ENCODE assay signal across 8 cellular contexts in genomic region chr16:75471723-75472634, GRCh38. TPM values are rescaled to one million over a fixed set of nuclear protein-coding genes. Genes with fewer than 3 reads are reported as not detected.
A peak's percentile ranks its signal among the peaks of the same experiment; 100 is the strongest.
DNase-seq lines count a peak whose midpoint lies in the region; ATAC-seq, FAIRE-seq and TF ChIP-seq lines count a peak whose summit lies in the region.

No MANE protein-coding gene starts in this region.

- H3K27me3 ChIP-seq in vagina, result no peaks in the 10 kb centered on the region

- H3K9me3 ChIP-seq in vagina, result no peaks in the 10 kb centered on the region

- POLR2A ChIA-PET in activated CD4-positive, alpha-beta T cell treated with anti-CD3 and anti-CD28 coated beads for 36 hours (lab: Charles Lee), result no interaction called here

- H3K36me3 ChIP-seq in vagina, result no peaks in the 10 kb centered on the region

- CTCF ChIA-PET in activated CD4-positive, alpha-beta T cell treated with anti-CD3 and anti-CD28 coated beads for 36 hours (lab: Charles Lee), result interaction anchor here (0.5 to 3.5 kb wide), 14 partner anchors 14 to 293 kb away, joined by 3 to 21 read pairs (median 3); partner anchors contain the start of gene ADAT1

- H3K4me3 ChIP-seq in vagina, result no peak overlapping the region

- H3K4me3 Mint-ChIP-seq in activated CD4-positive, alpha-beta T cell treated with anti-CD3 and anti-CD28 coated beads for 36 hours, result no peak overlapping the region
- no peak overlapping the region for H3K4me3 Mint-ChIP-seq in naive B cell

- no peak for TF ChIP-seq POLR2A in GM12891 (IDR thresholded peaks at IDR 0.05; ENCODE audit: low read depth, low read length)
- TF ChIP-seq POLR2A in vagina (IDR thresholded peaks at IDR 0.05), result no peak

- no peaks in the 10 kb centered on the region for H3K36me3 Mint-ChIP-seq in activated CD4-positive, alpha-beta T cell treated with anti-CD3 and anti-CD28 coated beads for 36 hours (ENCODE audit: low read depth)
- H3K36me3 Mint-ChIP-seq in naive B cell, result no peaks in the 10 kb centered on the region

- TF ChIP-seq CTCF in vagina (IDR thresholded peaks at IDR 0.05), result peak; percentile 37 to 80 (median 65)

- peaks cover under 1% of the 10 kb centered on the region for H3K27me3 Mint-ChIP-seq in activated CD4-positive, alpha-beta T cell treated with anti-CD3 and anti-CD28 coated beads for 36 hours
- H3K27me3 Mint-ChIP-seq in naive B cell, result peaks cover under 1 to 11% (median 10%) of the 10 kb centered on the region in 3 donors

- peak; percentile 87 for DNase-seq in AG20443 (ENCODE audit: low spot score)
- peak; percentile 59 for DNase-seq in GM12891 (ENCODE audit: insufficient read length, low spot score)
- DNase-seq in NCI-H2029 (lab: John Stamatoyannopoulos, UW), result peak; percentile 24
- DNase-seq in activated CD4-positive, alpha-beta T cell treated with anti-CD3 and anti-CD28 coated beads for 36 hours, result peak; percentile 58
- peak; percentile 50 for DNase-seq in fibroblast of gingiva (ENCODE audit: low read depth)
- peak; percentile 33 for DNase-seq in naive B cell
- DNase-seq in vagina (ENCODE audit: extremely low spot score in 2 of 2), result no peak

- no peak overlapping the region for H3K27ac ChIP-seq in vagina

- no peaks in the 10 kb centered on the region for H3K4me1 ChIP-seq in vagina

- intact Hi-C loops in activated CD4-positive, alpha-beta T cell treated with anti-CD3 and anti-CD28 coated beads for 36 hours (cut with DNase I, micrococcal nuclease), result loop anchor here (1.0 kb wide), 1 partner anchor 292 kb away; no protein-coding TSS in a partner anchor
- intact Hi-C loops in vagina (cut with DNase I), result loop anchor here (10.0 kb wide), 1 partner anchor 293 kb away; no protein-coding TSS in a partner anchor

- peak; percentile 80 for ATAC-seq in HG02870 (IDR thresholded peaks at IDR 0.05; ENCODE audit: unreplicated experiment)
- ATAC-seq in activated CD4-positive, alpha-beta T cell treated with anti-CD3 and anti-CD28 coated beads for 36 hours, result peak; percentile 94
- peak; percentile 74 to 80 for ATAC-seq in naive B cell (ENCODE audit: low read depth in 2 of 2)

- FAIRE-seq in GM12891 (lab: Jason Lieb, UNC), result peak; percentile 90

- H3K9me3 Mint-ChIP-seq in activated CD4-positive, alpha-beta T cell treated with anti-CD3 and anti-CD28 coated beads for 36 hours (ENCODE audit: low read depth), result no peaks in the 10 kb centered on the region
- no peaks in the 10 kb centered on the region for H3K9me3 Mint-ChIP-seq in naive B cell

- H3K4me1 Mint-ChIP-seq in activated CD4-positive, alpha-beta T cell treated with anti-CD3 and anti-CD28 coated beads for 36 hours, result no peaks in the 10 kb centered on the region
- peaks cover 0 to 4% (median 4%) of the 10 kb centered on the region in 3 donors for H3K4me1 Mint-ChIP-seq in naive B cell

- H3K27ac Mint-ChIP-seq in activated CD4-positive, alpha-beta T cell treated with anti-CD3 and anti-CD28 coated beads for 36 hours, result no peak overlapping the region
- peak overlapping the region in 1 of 6 donors; percentile 3 for H3K27ac Mint-ChIP-seq in naive B cell

TF ChIP-seq in GM12891, 5 proteins besides CTCF, POLR2A, EP300 and RAD21:
- TF ChIP-seq TAF1 (IDR thresholded peaks at IDR 0.05; ENCODE audit: low read depth, low read length) (no peak), PAX5 (IDR thresholded peaks at IDR 0.05; ENCODE audit: insufficient read depth, low read length, severe bottlenecking) (no peak), SPI1 (IDR thresholded peaks at IDR 0.05; ENCODE audit: low read depth, low read length) (no peak), POLR2AphosphoS5 (IDR thresholded peaks at IDR 0.05; ENCODE audit: low read depth, low read length) (no peak), POU2F2 (IDR thresholded peaks at IDR 0.05; ENCODE audit: low read depth, low read length) (no peak)

RNA-seq across cellular contexts. Expression of gene TMEM170A, which starts 7.5 kb away (rescaled TPM):
- 7.9 TPM for polyA plus RNA-seq in GM12891 (2012; ENCODE audit: low read depth, missing spikeins)
- 10 to 100 TPM; 22.0 to 30.5 TPM for total RNA-seq in activated CD4-positive, alpha-beta T cell treated with anti-CD3 and anti-CD28 coated beads for 36 hours
- 10 to 100 TPM; 37.3 to 51.2 (median 44.6) TPM for polyA plus RNA-seq in naive B cell (ENCODE audit: low read depth in 6 of 6)
- total RNA-seq in vagina, result 21.9 TPM

RNA-seq across cellular contexts. Expression of gene CHST6, which starts 23.3 kb away (rescaled TPM):
- 1.0 TPM for polyA plus RNA-seq in GM12891 (2012; ENCODE audit: low read depth, missing spikeins)
- total RNA-seq in activated CD4-positive, alpha-beta T cell treated with anti-CD3 and anti-CD28 coated beads for 36 hours, result not detected
- under 1 TPM in 2 of 6 donors, not detected in 4; 0.15 to 0.17 TPM for polyA plus RNA-seq in naive B cell (ENCODE audit: low read depth in 6 of 6)
- 0.25 TPM for total RNA-seq in vagina

RNA-seq across cellular contexts. Expression of gene CFDP1, which starts 38.7 kb away (rescaled TPM):
- 43.8 TPM for polyA plus RNA-seq in GM12891 (2012; ENCODE audit: low read depth, missing spikeins)
- total RNA-seq in activated CD4-positive, alpha-beta T cell treated with anti-CD3 and anti-CD28 coated beads for 36 hours, result 10 to 100 TPM; 44.0 to 48.2 TPM
- polyA plus RNA-seq in naive B cell (ENCODE audit: low read depth in 6 of 6), result 10 to 100 TPM; 22.6 to 36.3 (median 31.6) TPM
- 45.7 TPM for total RNA-seq in vagina

Comparison
In these comparisons a context has a peak if more than half of its experiments do, and no peak if none do; other contexts are left out.
1. DNase-seq: peak in AG20443 (single experiment), GM12891 (single experiment), NCI-H2029 (single experiment), activated CD4-positive, alpha-beta T cell treated with anti-CD3 and anti-CD28 coated beads for 36 hours (single experiment), fibroblast of gingiva (single experiment) and naive B cell (single experiment); none in vagina (0 of 2).
2. Peak in every context shown above with its lines, with median percentiles within 50 percentile points of each other: ATAC-seq.